Comparison of ENCODE assay signal across 29 cellular contexts in genomic region chr18:69558088-69558487, GRCh38.
"Had no signal": no experiment of that assay in that cellular context is flagged by ENCODE, and none has a peak within 500 bp of the region (broad histone marks: within the 10 kb centered on the region; RNA-seq: fewer than 3 reads in every experiment).

No MANE protein-coding gene starts in this region.

- H3K27ac ChIP-seq: breast epithelium, gastrocnemius medialis, left lung, lower lobe of right lung, sigmoid colon, thyroid gland, upper lobe of left lung, vagina had no signal

- H3K9me3 Mint-ChIP-seq: activated T-helper 2 cell treated with anti-CD3 and anti-CD28 coated beads, Interferon-gamma antibody, Interleukin-2, Interleukin-4, amounts not matched to agents 10 μg/mL and 5 μg/mL and 100 μg/mL, durations not matched to agents 14 hours and 24 hours and 36 hours; central memory CD8-positive, alpha-beta T cell; stimulated activated effector memory CD8-positive, alpha-beta T cell treated with anti-CD3 and anti-CD28 coated beads, Interleukin-12 subunit alpha, Interleukin-12 subunit beta, amount 100 ng/mL, for 72 hours had no signal

- H3K4me1 ChIP-seq: breast epithelium, gastrocnemius medialis, left lung, lower lobe of right lung, sigmoid colon, thyroid gland, upper lobe of left lung, vagina had no signal

- H3K36me3 ChIP-seq: breast epithelium, gastrocnemius medialis, left lung, lower lobe of right lung, sigmoid colon, thyroid gland, upper lobe of left lung, vagina had no signal

- ATAC-seq: activated CD4-positive, alpha-beta T cell treated with anti-CD3 and anti-CD28 coated beads for 36 hours; activated CD8-positive, alpha-beta memory T cell treated with anti-CD3 and anti-CD28 coated beads, Interleukin-2, amount 10 ng/mL, durations not matched to agents 7 days and 5 days; activated CD8-positive, alpha-beta T cell treated with anti-CD3 and anti-CD28 coated beads, Interleukin-2, amount 10 ng/mL, durations not matched to agents 7 days and 5 days; activated naive CD8-positive, alpha-beta T cell treated with anti-CD3 and anti-CD28 coated beads, Interleukin-2, amount 50 U/mL, for 24 hours; gastrocnemius medialis; left lung; lower lobe of right lung; naive thymus-derived CD8-positive, alpha-beta T cell; stimulated activated effector memory CD8-positive, alpha-beta T cell treated with anti-CD3 and anti-CD28 coated beads, Interleukin-12 subunit alpha, Interleukin-12 subunit beta, amount 100 ng/mL, for 72 hours had no signal

- H3K4me1 Mint-ChIP-seq: activated CD4-positive, alpha-beta T cell treated with anti-CD3 and anti-CD28 coated beads for 36 hours; activated CD8-positive, alpha-beta memory T cell treated with anti-CD3 and anti-CD28 coated beads, Interleukin-2, amount 10 ng/mL, durations not matched to agents 7 days and 5 days; activated naive CD4-positive, alpha-beta T cell treated with anti-CD3 and anti-CD28 coated beads, Interleukin-2, amount 50 U/mL, for 24 hours; activated naive CD8-positive, alpha-beta T cell treated with anti-CD3 and anti-CD28 coated beads, Interleukin-2, amount 50 U/mL, for 24 hours; central memory CD8-positive, alpha-beta T cell; naive thymus-derived CD8-positive, alpha-beta T cell; stimulated activated effector memory CD8-positive, alpha-beta T cell treated with anti-CD3 and anti-CD28 coated beads, Interleukin-12 subunit alpha, Interleukin-12 subunit beta, amount 100 ng/mL, for 72 hours had no signal

- H3K27ac Mint-ChIP-seq: activated CD4-positive, alpha-beta T cell treated with anti-CD3 and anti-CD28 coated beads for 36 hours; activated CD8-positive, alpha-beta memory T cell treated with anti-CD3 and anti-CD28 coated beads, Interleukin-2, amount 10 ng/mL, durations not matched to agents 7 days and 5 days; activated CD8-positive, alpha-beta T cell treated with anti-CD3 and anti-CD28 coated beads, Interleukin-2, amount 10 ng/mL, durations not matched to agents 7 days and 5 days; activated naive CD4-positive, alpha-beta T cell treated with anti-CD3 and anti-CD28 coated beads, Interleukin-2, amount 50 U/mL, for 24 hours; activated naive CD8-positive, alpha-beta T cell treated with anti-CD3 and anti-CD28 coated beads, Interleukin-2, amount 50 U/mL, for 24 hours; activated T-helper 2 cell treated with anti-CD3 and anti-CD28 coated beads, Interferon-gamma antibody, Interleukin-2, Interleukin-4, amounts not matched to agents 10 μg/mL and 5 μg/mL and 100 μg/mL, durations not matched to agents 14 hours and 24 hours and 36 hours; naive thymus-derived CD8-positive, alpha-beta T cell; stimulated activated effector memory CD8-positive, alpha-beta T cell treated with anti-CD3 and anti-CD28 coated beads, Interleukin-12 subunit alpha, Interleukin-12 subunit beta, amount 100 ng/mL, for 72 hours; stimulated activated naive CD8-positive, alpha-beta T cell treated with anti-CD3 and anti-CD28 coated beads, Interleukin-15, Interleukin-2, amounts not matched to agents 100 ng/mL and 50 ng/mL, for 24 hours had no signal

- H3K4me3 ChIP-seq: breast epithelium, gastrocnemius medialis, left lung, lower lobe of right lung, sigmoid colon, thyroid gland, upper lobe of left lung, vagina had no signal

- H3K36me3 Mint-ChIP-seq: activated CD8-positive, alpha-beta memory T cell treated with anti-CD3 and anti-CD28 coated beads, Interleukin-2, amount 10 ng/mL, durations not matched to agents 7 days and 5 days; activated naive CD4-positive, alpha-beta T cell treated with anti-CD3 and anti-CD28 coated beads, Interleukin-2, amount 50 U/mL, for 24 hours; naive thymus-derived CD8-positive, alpha-beta T cell; stimulated activated effector memory CD8-positive, alpha-beta T cell treated with anti-CD3 and anti-CD28 coated beads, Interleukin-12 subunit alpha, Interleukin-12 subunit beta, amount 100 ng/mL, for 72 hours had no signal

- H3K27me3 Mint-ChIP-seq: activated CD8-positive, alpha-beta memory T cell treated with anti-CD3 and anti-CD28 coated beads, Interleukin-2, amount 10 ng/mL, durations not matched to agents 7 days and 5 days had no signal

- H3K4me3 Mint-ChIP-seq: activated CD4-positive, alpha-beta T cell treated with anti-CD3 and anti-CD28 coated beads for 36 hours; activated CD8-positive, alpha-beta memory T cell treated with anti-CD3 and anti-CD28 coated beads, Interleukin-2, amount 10 ng/mL, durations not matched to agents 7 days and 5 days; activated CD8-positive, alpha-beta T cell treated with anti-CD3 and anti-CD28 coated beads, Interleukin-2, amount 10 ng/mL, durations not matched to agents 7 days and 5 days; activated naive CD4-positive, alpha-beta T cell treated with anti-CD3 and anti-CD28 coated beads, Interleukin-2, amount 50 U/mL, for 24 hours; activated naive CD8-positive, alpha-beta T cell treated with anti-CD3 and anti-CD28 coated beads, Interleukin-2, amount 50 U/mL, for 24 hours; central memory CD8-positive, alpha-beta T cell; naive thymus-derived CD8-positive, alpha-beta T cell; stimulated activated effector memory CD8-positive, alpha-beta T cell treated with anti-CD3 and anti-CD28 coated beads, Interleukin-12 subunit alpha, Interleukin-12 subunit beta, amount 100 ng/mL, for 72 hours; stimulated activated naive CD8-positive, alpha-beta T cell treated with anti-CD3 and anti-CD28 coated beads, Interleukin-15, Interleukin-2, amounts not matched to agents 100 ng/mL and 50 ng/mL, for 24 hours had no signal

- H3K9me3 ChIP-seq: breast epithelium, gastrocnemius medialis, lower lobe of right lung, sigmoid colon, thyroid gland, upper lobe of left lung, vagina had no signal

- H3K27me3 ChIP-seq: breast epithelium, gastrocnemius medialis, left lung, sigmoid colon, thyroid gland, upper lobe of left lung, vagina had no signal

- DNase-seq: activated CD4-positive, alpha-beta T cell treated with anti-CD3 and anti-CD28 coated beads for 36 hours; activated CD4-positive, CD25-positive, alpha-beta regulatory T cell; activated CD8-positive, alpha-beta memory T cell treated with anti-CD3 and anti-CD28 coated beads, Interleukin-2, amount 10 ng/mL, durations not matched to agents 7 days and 5 days; activated CD8-positive, alpha-beta T cell treated with anti-CD3 and anti-CD28 coated beads, Interleukin-2, amount 10 ng/mL, durations not matched to agents 7 days and 5 days; activated naive CD8-positive, alpha-beta T cell treated with anti-CD3 and anti-CD28 coated beads, Interleukin-2, amount 50 U/mL, for 24 hours; activated T-cell treated with anti-CD3 and anti-CD28 coated beads, Interleukin-2, amount 50 U/mL, for 48 hours; amygdala; dermis blood vessel endothelial cell; effector CD8-positive, alpha-beta T cell; gastrocnemius medialis; glutamatergic neuron; left lung; lower lobe of right lung; mesenchymal stem cell; naive thymus-derived CD8-positive, alpha-beta T cell; posterior cingulate gyrus; sigmoid colon; small intestine; stimulated activated CD4-positive, alpha-beta T cell treated with anti-CD3 and anti-CD28 coated beads, Interleukin-4, amount 100 ng/mL, for 24 hours; substantia nigra; thyroid gland; upper lobe of left lung had no signal
